Comparison of ENCODE assay signal across 1 cellular context in the genomic region with DNA sequence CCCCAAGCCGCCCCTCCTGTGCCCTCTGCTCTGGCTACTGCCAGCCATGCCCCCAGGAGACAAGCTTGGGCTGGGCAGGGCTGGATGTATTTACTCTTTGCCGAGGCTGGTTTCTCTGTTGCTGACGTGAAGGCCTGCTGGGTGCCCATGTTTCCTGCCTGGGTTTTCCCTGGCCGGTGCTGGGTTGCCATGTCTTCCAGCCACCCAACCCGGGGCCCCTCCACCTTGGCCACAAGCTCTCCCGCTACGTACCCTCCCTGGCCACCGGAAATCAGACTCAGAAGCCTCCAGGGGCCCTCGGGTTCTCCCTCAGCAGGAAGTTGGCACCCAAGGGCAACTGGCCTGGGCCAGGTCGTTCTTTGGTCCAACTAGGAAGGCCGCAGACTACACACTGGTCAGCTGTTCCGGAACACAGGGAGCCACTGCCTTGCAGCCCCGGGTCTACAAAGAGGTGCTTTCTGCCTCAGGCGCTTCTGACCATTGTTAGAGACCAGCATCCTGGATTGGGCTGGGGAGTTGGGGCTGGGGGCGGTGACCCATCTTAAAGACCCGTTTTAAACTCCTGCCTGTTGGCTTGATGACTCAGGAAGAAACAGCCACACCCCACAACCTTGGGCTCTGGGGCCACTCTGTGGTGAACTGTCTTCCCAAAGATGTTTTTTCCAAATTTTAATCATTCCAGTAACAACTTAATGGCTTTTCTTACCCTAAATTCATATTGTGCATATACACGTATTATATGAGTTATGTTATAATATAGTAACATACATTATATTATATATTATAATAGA.
TF ChIP-seq lines count a peak whose summit lies in the region.

No MANE protein-coding gene starts in this region.

TF ChIP-seq in IMR-90, 13 proteins besides CTCF, POLR2A, EP300 and RAD21:
- no peak for TF ChIP-seq BHLHE40 (IDR thresholded peaks at IDR 0.05; ENCODE audit: low read depth, low read length)
- TF ChIP-seq MAFK (IDR thresholded peaks at IDR 0.05; ENCODE audit: low read depth, low read length), result no peak
- no peak for TF ChIP-seq MXI1 (IDR thresholded peaks at IDR 0.05; ENCODE audit: borderline replicate concordance, low read depth, low read length)
- TF ChIP-seq, protein P1, sequence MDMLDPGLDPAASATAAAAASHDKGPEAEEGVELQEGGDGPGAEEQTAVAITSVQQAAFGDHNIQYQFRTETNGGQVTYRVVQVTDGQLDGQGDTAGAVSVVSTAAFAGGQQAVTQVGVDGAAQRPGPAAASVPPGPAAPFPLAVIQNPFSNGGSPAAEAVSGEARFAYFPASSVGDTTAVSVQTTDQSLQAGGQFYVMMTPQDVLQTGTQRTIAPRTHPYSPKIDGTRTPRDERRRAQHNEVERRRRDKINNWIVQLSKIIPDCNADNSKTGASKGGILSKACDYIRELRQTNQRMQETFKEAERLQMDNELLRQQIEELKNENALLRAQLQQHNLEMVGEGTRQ (IDR thresholded peaks at IDR 0.05; ENCODE audit: low read depth, low read length), result no peak
- no peak for TF ChIP-seq NFE2L2 (IDR thresholded peaks at IDR 0.05; ENCODE audit: low read depth, low read length)
- TF ChIP-seq CEBPB (IDR thresholded peaks at IDR 0.05; ENCODE audit: low read depth, low read length), result no peak
- TF ChIP-seq ELK1 (IDR thresholded peaks at IDR 0.05; ENCODE audit: borderline replicate concordance, low read depth, low read length), result no peak
- no peak for TF ChIP-seq MAZ (IDR thresholded peaks at IDR 0.05; ENCODE audit: borderline replicate concordance, low read depth, low read length)
- TF ChIP-seq RFX5 (IDR thresholded peaks at IDR 0.05; ENCODE audit: low read depth, low read length), result no peak
- TF ChIP-seq RCOR1 (IDR thresholded peaks at IDR 0.05; ENCODE audit: insufficient replicate concordance, low read length), result no peak
- no peak for TF ChIP-seq CHD1 (IDR thresholded peaks at IDR 0.05; ENCODE audit: low read depth, low read length)
- no peak for TF ChIP-seq FOS (IDR thresholded peaks at IDR 0.05; ENCODE audit: low read depth, low read length)
- TF ChIP-seq SMC3 (IDR thresholded peaks at IDR 0.05; ENCODE audit: low read depth, low read length), result no peak
TF ChIP-seq in IMR-90: peak in this region for 0.
